40 cellular contexts compared by ENCODE assay signal in genomic region chr11:114463999-114464398, GRCh38.
"Had no signal": no experiment of that assay in that cellular context is flagged by ENCODE, and none has a peak within 500 bp of the region (broad histone marks: within the 10 kb centered on the region; RNA-seq: fewer than 3 reads in every experiment).

No MANE protein-coding gene starts in this region.

- H3K4me1 ChIP-seq: adrenal gland, ascending aorta, body of pancreas, breast epithelium had no signal

- H3K27ac Mint-ChIP-seq: activated naive CD4-positive, alpha-beta T cell treated with anti-CD3 and anti-CD28 coated beads for 36 hours; activated naive CD4-positive, alpha-beta T cell treated with anti-CD3 and anti-CD28 coated beads, Interleukin-2, amount 10 ng/mL, durations not matched to agents 7 days and 5 days; activated naive CD4-positive, alpha-beta T cell treated with anti-CD3 and anti-CD28 coated beads, Interleukin-2, amount 50 U/mL, for 24 hours; activated naive CD4-positive, alpha-beta T cell treated with anti-CD3 and anti-CD28 coated beads, Interleukin-2, amount 50 U/mL, for 72 hours; activated naive CD8-positive, alpha-beta T cell; activated naive CD8-positive, alpha-beta T cell treated with anti-CD3 and anti-CD28 coated beads for 36 hours; activated naive CD8-positive, alpha-beta T cell treated with anti-CD3 and anti-CD28 coated beads, Interleukin-2, amount 10 ng/mL, durations not matched to agents 7 days and 5 days; activated naive CD8-positive, alpha-beta T cell treated with anti-CD3 and anti-CD28 coated beads, Interleukin-2, amount 50 U/mL, for 24 hours; activated T-cell treated with anti-CD3 and anti-CD28 coated beads, Interleukin-2, amount 50 U/mL, for 24 hours; activated T-cell treated with anti-CD3 and anti-CD28 coated beads, Interleukin-2, amount 50 U/mL, for 72 hours; activated T-helper 1 cell treated with anti-CD3 and anti-CD28 coated beads, Interleukin-12 subunit alpha, Interleukin-12 subunit beta, Interleukin-2, Interleukin-4 antibody, amounts not matched to agents 30 ng/mL and 10 ng/mL and 1 ng/mL, durations not matched to agents 14 hours and 24 hours and 36 hours; activated T-helper 17 cell treated with anti-CD3 and anti-CD28 coated beads, Interleukin-2, amount 50 U/mL, for 72 hours; activated T-helper 2 cell treated with anti-CD3 and anti-CD28 coated beads, Interferon-gamma antibody, Interleukin-2, Interleukin-4, amounts not matched to agents 10 μg/mL and 5 μg/mL and 100 μg/mL, durations not matched to agents 14 hours and 24 hours and 36 hours; brain had no signal

- H3K9me3 Mint-ChIP-seq: activated naive CD8-positive, alpha-beta T cell treated with anti-CD3 and anti-CD28 coated beads, Interleukin-2, amount 10 ng/mL, durations not matched to agents 7 days and 5 days had no signal

- H3K9me3 ChIP-seq: adrenal gland, ascending aorta had no signal

- H3K27me3 Mint-ChIP-seq: activated naive CD4-positive, alpha-beta T cell treated with anti-CD3 and anti-CD28 coated beads, Interleukin-2, amount 10 ng/mL, durations not matched to agents 7 days and 5 days; activated naive CD4-positive, alpha-beta T cell treated with anti-CD3 and anti-CD28 coated beads, Interleukin-2, amount 50 U/mL, for 24 hours; activated naive CD8-positive, alpha-beta T cell; activated naive CD8-positive, alpha-beta T cell treated with anti-CD3 and anti-CD28 coated beads for 36 hours; activated naive CD8-positive, alpha-beta T cell treated with anti-CD3 and anti-CD28 coated beads, Interleukin-2, amount 10 ng/mL, durations not matched to agents 7 days and 5 days; activated naive CD8-positive, alpha-beta T cell treated with anti-CD3 and anti-CD28 coated beads, Interleukin-2, amount 50 U/mL, for 24 hours; activated T-cell treated with anti-CD3 and anti-CD28 coated beads, Interleukin-2, amount 50 U/mL, for 24 hours; activated T-helper 17 cell treated with anti-CD3 and anti-CD28 coated beads, Interleukin-2, amount 50 U/mL, for 72 hours; brain; central memory CD8-positive, alpha-beta T cell had no signal

- ATAC-seq: activated naive CD4-positive, alpha-beta T cell treated with anti-CD3 and anti-CD28 coated beads, Interleukin-2, amount 50 U/mL, for 72 hours; activated naive CD8-positive, alpha-beta T cell treated with anti-CD3 and anti-CD28 coated beads, Interleukin-2, amount 50 U/mL, for 24 hours; activated T-cell treated with anti-CD3 and anti-CD28 coated beads, Interleukin-2, amount 50 U/mL, for 4 hours; activated T-cell treated with anti-CD3 and anti-CD28 coated beads, Interleukin-2, amount 50 U/mL, for 72 hours; activated T-helper 17 cell treated with anti-CD3 and anti-CD28 coated beads, Interleukin-2, amount 50 U/mL, for 72 hours; body of pancreas had no signal

- H3K4me3 ChIP-seq: adrenal gland, ascending aorta, body of pancreas, breast epithelium, cardiac muscle cell had no signal

- FAIRE-seq: astrocyte, bronchial epithelial cell had no signal

- H3K27ac ChIP-seq: adrenal gland, ascending aorta, body of pancreas, brain microvascular endothelial cell, breast epithelium, cardiac muscle cell had no signal

- H3K27me3 ChIP-seq: adrenal gland, ascending aorta, body of pancreas, brain microvascular endothelial cell, breast epithelium, cardiac muscle cell had no signal

- DNase-seq: activated effector memory CD4-positive, alpha-beta T cell treated with anti-CD3 and anti-CD28 coated beads, Interleukin-2, amount 50 U/mL, for 16 hours; activated effector memory CD4-positive, alpha-beta T cell treated with Interleukin-2 at 50 U/mL for 16 hours; activated gamma-delta T cell; activated gamma-delta T cell treated with Interleukin-2 at 50 U/mL for 16 hours; activated naive CD4-positive, alpha-beta T cell; activated naive CD4-positive, alpha-beta T cell treated with anti-CD3 and anti-CD28 coated beads for 36 hours; activated naive CD4-positive, alpha-beta T cell treated with anti-CD3 and anti-CD28 coated beads, Interleukin-2, amount 10 ng/mL, durations not matched to agents 7 days and 5 days; activated naive CD4-positive, alpha-beta T cell treated with anti-CD3 and anti-CD28 coated beads, Interleukin-2, amount 50 U/mL, for 16 hours; activated naive CD4-positive, alpha-beta T cell treated with Interleukin-2 at 50 U/mL for 16 hours; activated naive CD8-positive, alpha-beta T cell treated with anti-CD3 and anti-CD28 coated beads for 36 hours; activated naive CD8-positive, alpha-beta T cell treated with anti-CD3 and anti-CD28 coated beads, Interleukin-2, amount 10 ng/mL, durations not matched to agents 7 days and 5 days; activated naive CD8-positive, alpha-beta T cell treated with anti-CD3 and anti-CD28 coated beads, Interleukin-2, amount 50 U/mL, for 24 hours; activated T-cell treated with anti-CD3 and anti-CD28 coated beads, Interleukin-2, amount 50 U/mL, for 1 hour; activated T-cell treated with anti-CD3 and anti-CD28 coated beads, Interleukin-2, amount 50 U/mL, for 24 hours; activated T-cell treated with anti-CD3 and anti-CD28 coated beads, Interleukin-2, amount 50 U/mL, for 4 hours; activated T-cell treated with anti-CD3 and anti-CD28 coated beads, Interleukin-2, amount 50 U/mL, for 48 hours; activated T-cell treated with anti-CD3 and anti-CD28 coated beads, Interleukin-2, amount 50 U/mL, for 72 hours; adrenal gland; amniotic stem cell; amygdala; anterior cingulate cortex; aorta; body of pancreas; brain microvascular endothelial cell; caudate nucleus; central memory CD4-positive, alpha-beta T cell; cerebellar nuclear complex had no signal

- H3K4me1 Mint-ChIP-seq: activated naive CD4-positive, alpha-beta T cell treated with anti-CD3 and anti-CD28 coated beads, Interleukin-2, amount 10 ng/mL, durations not matched to agents 7 days and 5 days; activated naive CD4-positive, alpha-beta T cell treated with anti-CD3 and anti-CD28 coated beads, Interleukin-2, amount 50 U/mL, for 24 hours; activated naive CD8-positive, alpha-beta T cell treated with anti-CD3 and anti-CD28 coated beads for 36 hours; activated naive CD8-positive, alpha-beta T cell treated with anti-CD3 and anti-CD28 coated beads, Interleukin-2, amount 10 ng/mL, durations not matched to agents 7 days and 5 days; activated naive CD8-positive, alpha-beta T cell treated with anti-CD3 and anti-CD28 coated beads, Interleukin-2, amount 50 U/mL, for 24 hours; activated T-helper 17 cell treated with anti-CD3 and anti-CD28 coated beads, Interleukin-2, amount 50 U/mL, for 72 hours; brain; central memory CD8-positive, alpha-beta T cell had no signal

- H3K4me3 Mint-ChIP-seq: activated naive CD4-positive, alpha-beta T cell treated with anti-CD3 and anti-CD28 coated beads for 36 hours; activated naive CD4-positive, alpha-beta T cell treated with anti-CD3 and anti-CD28 coated beads, Interleukin-2, amount 10 ng/mL, durations not matched to agents 7 days and 5 days; activated naive CD4-positive, alpha-beta T cell treated with anti-CD3 and anti-CD28 coated beads, Interleukin-2, amount 50 U/mL, for 24 hours; activated naive CD8-positive, alpha-beta T cell; activated naive CD8-positive, alpha-beta T cell treated with anti-CD3 and anti-CD28 coated beads for 36 hours; activated naive CD8-positive, alpha-beta T cell treated with anti-CD3 and anti-CD28 coated beads, Interleukin-2, amount 10 ng/mL, durations not matched to agents 7 days and 5 days; activated naive CD8-positive, alpha-beta T cell treated with anti-CD3 and anti-CD28 coated beads, Interleukin-2, amount 50 U/mL, for 24 hours; activated T-cell treated with anti-CD3 and anti-CD28 coated beads, Interleukin-2, amount 50 U/mL, for 24 hours; activated T-cell treated with anti-CD3 and anti-CD28 coated beads, Interleukin-2, amount 50 U/mL, for 4 hours; activated T-cell treated with anti-CD3 and anti-CD28 coated beads, Interleukin-2, amount 50 U/mL, for 72 hours; activated T-helper 1 cell treated with anti-CD3 and anti-CD28 coated beads, Interleukin-12 subunit alpha, Interleukin-12 subunit beta, Interleukin-2, Interleukin-4 antibody, amounts not matched to agents 30 ng/mL and 10 ng/mL and 1 ng/mL, durations not matched to agents 14 hours and 24 hours and 36 hours; activated T-helper 17 cell treated with anti-CD3 and anti-CD28 coated beads, Interleukin-2, amount 50 U/mL, for 72 hours; brain; central memory CD8-positive, alpha-beta T cell had no signal

- H3K36me3 ChIP-seq: adrenal gland, ascending aorta, brain microvascular endothelial cell, breast epithelium, cardiac muscle cell had no signal
